13 cellular contexts compared by ENCODE assay signal in the genomic region with DNA sequence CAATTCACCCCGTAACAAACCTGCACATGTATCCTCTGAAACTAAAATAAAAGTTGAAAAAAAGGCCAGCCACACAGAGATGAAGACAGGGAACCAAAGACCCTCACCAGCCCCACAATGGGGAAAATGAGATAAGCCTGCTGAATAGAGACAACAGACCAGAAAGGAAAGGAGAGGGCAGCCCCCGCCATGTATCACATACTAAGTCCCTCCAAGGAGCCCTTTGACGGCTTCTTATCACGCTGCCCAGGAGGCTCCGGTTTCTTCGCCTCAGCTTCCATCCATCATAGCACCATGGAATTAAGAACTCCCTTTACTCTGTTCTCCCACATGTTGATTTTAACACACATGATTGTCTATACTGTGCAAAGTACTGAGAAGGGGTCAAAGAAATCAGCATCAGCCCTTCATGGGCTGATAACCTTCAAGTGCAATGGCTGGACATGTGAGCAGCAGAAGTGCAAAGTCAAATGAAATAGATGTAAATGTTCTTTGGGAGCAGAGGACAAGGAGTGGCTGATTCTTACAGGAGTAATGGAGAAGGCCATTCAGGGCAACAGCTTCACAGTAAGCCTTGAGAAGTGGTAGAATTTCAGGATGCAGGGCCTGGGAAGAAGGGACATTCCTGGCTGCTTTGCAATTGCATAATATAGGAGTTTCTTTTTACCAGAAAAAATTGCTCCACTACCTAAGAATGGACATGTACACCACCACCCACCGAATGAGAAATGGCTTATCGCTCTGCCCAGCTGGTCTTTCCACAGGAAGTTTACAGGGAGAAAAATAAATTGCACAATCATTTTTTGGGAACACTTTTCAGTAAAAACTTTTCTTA. TPM values are rescaled to one million over a fixed set of nuclear protein-coding genes. Genes with fewer than 3 reads are reported as not detected.
DNase-seq lines count a peak whose midpoint lies in the region; ATAC-seq and TF ChIP-seq lines count a peak whose summit lies in the region.
"Had no signal": no experiment of that assay in that cellular context is flagged by ENCODE, and none has a peak within 500 bp of the region (broad histone marks: within the 10 kb centered on the region; RNA-seq: fewer than 3 reads in every experiment).

No MANE protein-coding gene starts in this region.

- H3K9me3 ChIP-seq in body of pancreas (no peaks in the 10 kb centered on the region), heart left ventricle (no peaks in the 10 kb centered on the region), gastrocnemius medialis (no peaks in the 10 kb centered on the region)

- ATAC-seq in body of pancreas: peak; percentile 72
- ATAC-seq in heart left ventricle: peak in 3 of 4 donors; percentile 63 to 84 (median 82)
- peak; percentile 71 to 72 for ATAC-seq in gastrocnemius medialis
- no peak for ATAC-seq in HG03469 (IDR thresholded peaks at IDR 0.05; ENCODE audit: unreplicated experiment)
- no peak for ATAC-seq in GM18858 (IDR thresholded peaks at IDR 0.05; ENCODE audit: unreplicated experiment)
- ATAC-seq: esophagus mucosa had no signal

- no peaks in the 10 kb centered on the region for H3K27me3 ChIP-seq in body of pancreas
- no peaks in the 10 kb centered on the region for H3K27me3 ChIP-seq in heart left ventricle
- H3K27me3 ChIP-seq in gastrocnemius medialis: no peaks in the 10 kb centered on the region

- DNase-seq in CMK (ENCODE audit: low read depth): peak; percentile 86
- peak in 3 of 4 donors; percentile 37 to 64 (median 50) for DNase-seq in body of pancreas
- no peak for DNase-seq in heart left ventricle
- peak in 1 of 2 donors; percentile 36 for DNase-seq in gastrocnemius medialis
- DNase-seq in stimulated activated naive CD4-positive, alpha-beta T cell (lab: John Stamatoyannopoulos, UW): no peak
- DNase-seq in stimulated activated CD4-positive, alpha-beta T cell treated with anti-CD3 and anti-CD28 coated beads, Interleukin-2, amount 100 ng/mL, for 24 hours: no peak
- DNase-seq: activated B cell treated with CpG ODN at 0.5 μM for 24 hours; activated naive CD4-positive, alpha-beta T cell treated with anti-CD3 and anti-CD28 coated beads for 36 hours; NCI-H2107; RPMI8226 had no signal

- TF ChIP-seq CTCF in body of pancreas (IDR thresholded peaks at IDR 0.05) (no peak), heart left ventricle (IDR thresholded peaks at IDR 0.05) (no peak), gastrocnemius medialis (IDR thresholded peaks at IDR 0.05 in 4 of 5, conservative IDR thresholded peaks at IDR 0.05 in 1 of 5) (no peak)

- intact Hi-C loops in body of pancreas (cut with DNase I) (no loop called here), heart left ventricle (cut with DNase I) (loop anchor here in 1 of 10 donors (2.0 kb wide), 1 partner anchor 21 kb away; no protein-coding TSS in a partner anchor), gastrocnemius medialis (cut with DNase I; ENCODE audit: low total_unique reads) (no loop called here)

- TF ChIP-seq POLR2A in body of pancreas (IDR thresholded peaks at IDR 0.05) (no peak), heart left ventricle (IDR thresholded peaks at IDR 0.05) (no peak), gastrocnemius medialis (IDR thresholded peaks at IDR 0.05) (no peak)

- H3K4me3 ChIP-seq in body of pancreas: no peak overlapping the region
- peak overlapping the region in 1 of 12 donors; percentile 26 for H3K4me3 ChIP-seq in heart left ventricle
- no peak overlapping the region for H3K4me3 ChIP-seq in gastrocnemius medialis

- peak overlapping the region in 3 of 4 donors; percentile 41 to 79 (median 58) for H3K27ac ChIP-seq in body of pancreas
- peak overlapping the region; percentile 0 to 69 (median 54) for H3K27ac ChIP-seq in heart left ventricle
- H3K27ac ChIP-seq in gastrocnemius medialis: peak overlapping the region; percentile 2 to 45 (median 12)

- peaks cover 43% of the 10 kb centered on the region for H3K4me1 ChIP-seq in body of pancreas
- H3K4me1 ChIP-seq in heart left ventricle: peaks cover 0 to 47% (median 24%) of the 10 kb centered on the region in 12 donors
- peaks cover 4 to 18% of the 10 kb centered on the region in 2 donors for H3K4me1 ChIP-seq in gastrocnemius medialis

- in situ Hi-C loops in gastrocnemius medialis (cut with MboI; ENCODE audit: low sequenced_read_pairs in 4 of 4): no loop called here

- H3K36me3 ChIP-seq in body of pancreas (replicated peaks in 1 of 2; ENCODE audit: insufficient read depth in 1 of 2, low read depth in 2 of 2): no peaks in the 10 kb centered on the region
- H3K36me3 ChIP-seq in heart left ventricle: no peaks in the 10 kb centered on the region
- no peaks in the 10 kb centered on the region for H3K36me3 ChIP-seq in gastrocnemius medialis

- WGBS in body of pancreas, 2 donors: 78% methylated on average over 8 of the region's 8 CpGs
- WGBS in heart left ventricle, 4 donors: 72 to 77% (median 76%) methylated on average over 8 of the region's 8 CpGs

RNA-seq across cellular contexts. Expression of gene MAP3K5, which starts 54.7 kb away (rescaled TPM):
- total RNA-seq in body of pancreas (10 to 100 TPM; 33.7 to 36.9 TPM), heart left ventricle (10 to 100 TPM; 18.7 to 34.1 (median 28.0) TPM), gastrocnemius medialis (10 to 100 TPM in 1 of 4 donors, 1 to 10 TPM in 3; 2.9 to 46.9 (median 4.9) TPM)
- polyA plus RNA-seq in heart left ventricle: 1 to 10 TPM; 7.1 to 9.5 TPM

Comparison
In these comparisons a context has a peak if more than half of its experiments do, and no peak if none do; other contexts are left out.
1. DNase-seq: peak in CMK (single experiment) and body of pancreas (3 of 4); none in heart left ventricle (0 of 5), stimulated activated naive CD4-positive, alpha-beta T cell (0 of 6) and stimulated activated CD4-positive, alpha-beta T cell treated with anti-CD3 and anti-CD28 coated beads, Interleukin-2, amount 100 ng/mL, for 24 hours (0 of 2).
2. ATAC-seq: peak in body of pancreas (single experiment), heart left ventricle (3 of 4) and gastrocnemius medialis (2 of 2); none in HG03469 (single experiment) and GM18858 (single experiment).
3. Peak in every context shown above with its lines, with median percentiles within 50 percentile points of each other: H3K27ac ChIP-seq.